In genomic region chr2:227164745-227165350, GRCh38 we compare ENCODE assay signal across 8 cellular contexts.
DNase-seq lines count a peak whose midpoint lies in the region; ATAC-seq lines count a peak whose summit lies in the region.

No MANE protein-coding gene starts in this region.

- peak; percentile 17 for DNase-seq in ELR (ENCODE audit: low read depth)
- DNase-seq in activated T-cell treated with anti-CD3 and anti-CD28 coated beads, Interleukin-2, amount 50 U/mL, for 48 hours: peak; percentile 46 to 54
- peak; percentile 14 for DNase-seq in stimulated activated naive CD8-positive, alpha-beta T cell treated with anti-CD3 and anti-CD28 coated beads, Interleukin-15, Interleukin-2, amounts not matched to agents 100 U/mL and 50 U/mL, for 24 hours
- DNase-seq in putamen (ENCODE audit: low spot score): no peak
- no peak for DNase-seq in KBM-7

- peak overlapping the region; percentile 68 for H3K4me3 ChIP-seq in iPS-20b (ENCODE audit: low read length)

- no peak overlapping the region for H3K9ac ChIP-seq in iPS-20b (ENCODE audit: low read depth, low read length)

- peaks cover 73% of the 10 kb centered on the region for H3K27me3 ChIP-seq in iPS-20b (ENCODE audit: insufficient read depth, low read length)

- peaks cover 3% of the 10 kb centered on the region; the same call in 1 of the 2 replicates for H3K4me1 ChIP-seq in iPS-20b (ENCODE audit: insufficient read depth, low read length)

- H3K36me3 ChIP-seq in iPS-20b (ENCODE audit: insufficient read depth, low read depth, low read length): no peaks in the 10 kb centered on the region

- no peak overlapping the region for H3K27ac ChIP-seq in iPS-20b (ENCODE audit: low read length)

- ATAC-seq in GM19438 (IDR thresholded peaks at IDR 0.05; ENCODE audit: low read depth, unreplicated experiment): peak; percentile 59
- peak; percentile 71 for ATAC-seq in HG03354 (IDR thresholded peaks at IDR 0.05; ENCODE audit: poor library complexity, severe bottlenecking, unreplicated experiment)
- peak; percentile 73 for ATAC-seq in stimulated activated naive CD8-positive, alpha-beta T cell treated with anti-CD3 and anti-CD28 coated beads, Interleukin-15, Interleukin-2, amounts not matched to agents 100 U/mL and 50 U/mL, for 24 hours

- no peaks in the 10 kb centered on the region; the same call in 1 of the 2 replicates for H3K9me3 ChIP-seq in iPS-20b (ENCODE audit: insufficient read depth, low read depth, low read length)

- in situ Hi-C loops in KBM-7 (cut with MboI; ENCODE audit: low pct_unique_long_range_greater_than_20kb, low sequenced_read_pairs): no loop called here

Comparison
In these comparisons a context has a peak if more than half of its experiments do, and no peak if none do; other contexts are left out.
1. DNase-seq: peak in ELR (single experiment), activated T-cell treated with anti-CD3 and anti-CD28 coated beads, Interleukin-2, amount 50 U/mL, for 48 hours (2 of 2) and stimulated activated naive CD8-positive, alpha-beta T cell treated with anti-CD3 and anti-CD28 coated beads, Interleukin-15, Interleukin-2, amounts not matched to agents 100 U/mL and 50 U/mL, for 24 hours (single experiment); none in putamen (single experiment) and KBM-7 (single experiment).
2. Peak in every context shown above with its lines, with median percentiles within 50 percentile points of each other: ATAC-seq.